ENCODE assay signal across 1 cellular context in genomic region chr3:14773281-14773680, GRCh38.
TF ChIP-seq lines count a peak whose summit lies in the region.

No MANE protein-coding gene starts in this region.

TF ChIP-seq in HEK293, 187 proteins besides CTCF, POLR2A, EP300 and RAD21 (continued from another document):
- TF ChIP-seq ZNF518A (tag by site-specific recombination; conservative IDR thresholded peaks at IDR 0.05; ENCODE audit: low read depth), result no peak
- no peak for TF ChIP-seq ZNF561 (tag by site-specific recombination; IDR thresholded peaks at IDR 0.05; ENCODE audit: borderline replicate concordance)
- no peak for TF ChIP-seq ZNF341 (tag by site-specific recombination; IDR thresholded peaks at IDR 0.05; ENCODE audit: low read depth)
- no peak for TF ChIP-seq WT1 (tag by site-specific recombination; IDR thresholded peaks at IDR 0.05)
- TF ChIP-seq ZBTB11 (tag by site-specific recombination; conservative IDR thresholded peaks at IDR 0.05; ENCODE audit: low read depth), result no peak
- no peak for TF ChIP-seq SP7 (tag by site-specific recombination; IDR thresholded peaks at IDR 0.05)
- TF ChIP-seq SP3 (tag by site-specific recombination; IDR thresholded peaks at IDR 0.05), result no peak
- no peak for TF ChIP-seq ZNF169 (tag by site-specific recombination; IDR thresholded peaks at IDR 0.05)
- no peak for TF ChIP-seq ZNF174 (tag by site-specific recombination; IDR thresholded peaks at IDR 0.05)
- no peak for TF ChIP-seq KLF7 (tag by site-specific recombination; IDR thresholded peaks at IDR 0.05; ENCODE audit: borderline replicate concordance)
